19 cellular contexts compared by ENCODE assay signal in genomic region chr2:643334-643733, GRCh38.
"Had no signal": no experiment of that assay in that cellular context is flagged by ENCODE, and none has a peak within 500 bp of the region (broad histone marks: within the 10 kb centered on the region; RNA-seq: fewer than 3 reads in every experiment).

No MANE protein-coding gene starts in this region.

- H3K4me1 ChIP-seq: gastrocnemius medialis, neural progenitor cell, pancreas, tibial artery had no signal

- H3K9me3 ChIP-seq: gastrocnemius medialis, pancreas, tibial artery had no signal

- H3K36me3 ChIP-seq: gastrocnemius medialis, neural progenitor cell, pancreas, tibial artery had no signal

- DNase-seq: activated CD4-positive, alpha-beta T cell treated with anti-CD3 and anti-CD28 coated beads, Interleukin-2, amount 10 ng/mL, durations not matched to agents 24 days and 14 days; activated naive CD4-positive, alpha-beta T cell treated with anti-CD3 and anti-CD28 coated beads, Interleukin-2, amount 10 ng/mL, durations not matched to agents 7 days and 5 days; activated naive CD8-positive, alpha-beta T cell treated with anti-CD3 and anti-CD28 coated beads, Interleukin-2, amount 50 U/mL, for 24 hours; activated T-cell treated with anti-CD3 and anti-CD28 coated beads for 4 hours; anterior cingulate cortex; caudate nucleus; erythroblast; gastrocnemius medialis; kidney; left ventricle myocardium superior; mesenchymal stem cell; naive thymus-derived CD4-positive, alpha-beta T cell; stimulated activated CD4-positive, alpha-beta T cell treated with anti-CD3 and anti-CD28 coated beads, Interleukin-4, amount 100 ng/mL, for 24 hours; substantia nigra; tibial artery had no signal

- H3K27ac ChIP-seq: gastrocnemius medialis, neural progenitor cell, pancreas, tibial artery had no signal

- ATAC-seq: activated naive CD8-positive, alpha-beta T cell treated with anti-CD3 and anti-CD28 coated beads, Interleukin-2, amount 50 U/mL, for 24 hours; gastrocnemius medialis; left ventricle myocardium superior; naive thymus-derived CD4-positive, alpha-beta T cell; pancreas; sciatic nerve; stimulated activated memory B cell treated with anti-CD40 and anti-IgM and Interleukin-4, amounts not matched to agents 10 μg/mL and 1 μg/mL and 100 μg/mL, for 72 hours had no signal

- H3K27me3 ChIP-seq: neural progenitor cell, pancreas had no signal

- H3K4me3 ChIP-seq: gastrocnemius medialis, neural progenitor cell, pancreas, tibial artery had no signal
